Comparison of ENCODE assay signal across 8 cellular contexts in the genomic region with DNA sequence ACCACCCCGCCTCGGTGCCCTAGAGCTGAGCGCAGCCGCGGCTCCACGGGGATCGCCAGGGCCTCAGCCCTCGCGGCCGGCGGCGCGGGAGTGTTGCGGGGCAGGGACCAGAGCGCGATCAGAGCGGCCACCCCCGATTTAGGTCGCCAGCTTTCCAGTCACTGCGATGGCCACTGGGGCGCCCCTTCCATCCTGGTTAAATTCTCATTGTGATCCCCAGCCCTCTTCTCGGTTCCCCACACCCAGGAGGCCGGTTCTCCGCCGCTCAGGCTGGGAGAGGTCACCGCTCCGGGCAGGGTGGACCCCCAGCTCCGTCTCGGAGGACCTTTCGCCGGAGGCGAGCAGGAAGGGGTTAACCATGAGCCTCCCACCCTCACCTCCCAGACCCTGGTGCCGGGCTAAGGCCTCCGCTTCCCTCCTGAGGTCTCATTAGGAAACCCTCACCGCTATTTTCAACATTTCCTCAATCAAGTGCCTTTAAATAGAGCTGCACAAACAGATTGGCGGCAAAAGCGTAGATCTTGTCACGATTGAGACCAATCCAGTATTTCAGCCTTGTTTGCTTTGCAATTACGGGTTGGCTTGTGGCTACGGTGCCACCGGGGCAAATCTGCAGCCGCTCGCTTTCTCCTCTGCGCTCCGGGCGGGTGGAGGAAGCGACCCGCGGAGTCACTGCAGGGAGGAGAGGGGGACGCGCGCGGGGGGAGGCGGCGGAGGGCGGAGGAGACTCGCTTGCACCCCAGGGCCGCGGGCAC. TPM values are rescaled to one million over a fixed set of nuclear protein-coding genes. Genes with fewer than 3 reads are reported as not detected.
A peak's percentile ranks its signal among the peaks of the same experiment; 100 is the strongest.
DNase-seq lines count a peak whose midpoint lies in the region; ATAC-seq and TF ChIP-seq lines count a peak whose summit lies in the region.

No MANE protein-coding gene starts in this region.

- H3K36me3 ChIP-seq in neural cell (ENCODE audit: insufficient read depth, low read length) (no peaks in the 10 kb centered on the region), brain microvascular endothelial cell (replicated peaks) (no peaks in the 10 kb centered on the region)

- no peak for TF ChIP-seq CTCF in GM20000 (IDR thresholded peaks at IDR 0.05; ENCODE audit: extremely low read depth, missing control alignments)
- no peak for TF ChIP-seq CTCF in endothelial cell (IDR thresholded peaks at IDR 0.05; ENCODE audit: unreplicated experiment)
- TF ChIP-seq CTCF in neural cell (IDR thresholded peaks at IDR 0.05; ENCODE audit: poor library complexity, severe bottlenecking): no peak
- TF ChIP-seq CTCF in brain microvascular endothelial cell (IDR thresholded peaks at IDR 0.05; ENCODE audit: low read depth, low read length, missing control alignments): no peak
- TF ChIP-seq CTCF in omental fat pad (IDR thresholded peaks at IDR 0.05): no peak

- no peak for TF ChIP-seq RAD21 in neural cell (conservative IDR thresholded peaks at IDR 0.05)

- no peaks in the 10 kb centered on the region for H3F3A ChIP-seq in neural cell (ENCODE audit: insufficient read depth, low read length, poor library complexity, severe bottlenecking)

- in situ Hi-C loops in brain microvascular endothelial cell (cut with HindIII; ENCODE audit: low pct_ligation_motif_present, low sequenced_read_pairs): no loop called here

- peaks cover 23% of the 10 kb centered on the region for H3K27me3 Mint-ChIP-seq in endothelial cell (ENCODE audit: unreplicated experiment)

- H3K27ac ChIP-seq in neural cell (ENCODE audit: low read length) (no peak overlapping the region), brain microvascular endothelial cell (no peak overlapping the region)

- no peaks in the 10 kb centered on the region for H3K79me2 ChIP-seq in neural cell (replicated peaks; ENCODE audit: insufficient read depth, low read length)

- no peak for TF ChIP-seq EP300 in neural cell (conservative IDR thresholded peaks at IDR 0.05; ENCODE audit: poor library complexity, severe bottlenecking)

- no peak overlapping the region for H3K4me2 ChIP-seq in neural cell (ENCODE audit: low read length)

- H3K9me2 ChIP-seq in neural cell (ENCODE audit: insufficient read depth, low read length): no peaks in the 10 kb centered on the region

- ATAC-seq in GM19324 (IDR thresholded peaks at IDR 0.05; ENCODE audit: low FRiP score, unreplicated experiment): no peak
- ATAC-seq in omental fat pad (ENCODE audit: low FRiP score): no peak

- peak overlapping the region; percentile 86 for H3K4me3 Mint-ChIP-seq in endothelial cell (ENCODE audit: unreplicated experiment)

- peaks cover 9% of the 10 kb centered on the region for H3K4me1 Mint-ChIP-seq in endothelial cell (ENCODE audit: unreplicated experiment)

- no peaks in the 10 kb centered on the region for H3K9me3 Mint-ChIP-seq in endothelial cell (ENCODE audit: unreplicated experiment)

- H3K27ac Mint-ChIP-seq in endothelial cell (ENCODE audit: unreplicated experiment): no peak overlapping the region

- H3K4me3 ChIP-seq in neural cell (ENCODE audit: low read length) (peak overlapping the region; percentile 50), brain microvascular endothelial cell (ENCODE audit: low read depth, low read length) (no peak overlapping the region)

- no peak overlapping the region for H3K9ac ChIP-seq in neural cell (ENCODE audit: low read length)

- DNase-seq in GM20000 (ENCODE audit: low spot score) (peak; percentile 28), NCI-H69 (lab: John Stamatoyannopoulos, UW) (peak; percentile 91), endothelial cell (ENCODE audit: low spot score) (peak; percentile 38), brain microvascular endothelial cell (no peak), omental fat pad (ENCODE audit: low spot score) (no peak)
- DNase-seq in activated effector memory CD4-positive, alpha-beta T cell treated with anti-CD3 and anti-CD28 coated beads, Interleukin-2, amount 50 U/mL, for 16 hours: no peak

- H3K36me3 Mint-ChIP-seq in endothelial cell (ENCODE audit: low read depth, unreplicated experiment): no peaks in the 10 kb centered on the region

- H3K27me3 ChIP-seq in neural cell (ENCODE audit: insufficient read depth, low read depth, low read length) (peaks cover 97% of the 10 kb centered on the region), brain microvascular endothelial cell (replicated peaks) (peaks cover 84% of the 10 kb centered on the region)

- no peaks in the 10 kb centered on the region for H3K9me3 ChIP-seq in neural cell (ENCODE audit: low read length)

- no peaks in the 10 kb centered on the region for H4K20me1 ChIP-seq in neural cell (ENCODE audit: insufficient read depth)

- H2AFZ ChIP-seq in neural cell (ENCODE audit: low read depth, low read length): no peak overlapping the region

TF ChIP-seq in neural cell, 6 proteins besides CTCF, POLR2A, EP300 and RAD21:
- TF ChIP-seq, protein P1, sequence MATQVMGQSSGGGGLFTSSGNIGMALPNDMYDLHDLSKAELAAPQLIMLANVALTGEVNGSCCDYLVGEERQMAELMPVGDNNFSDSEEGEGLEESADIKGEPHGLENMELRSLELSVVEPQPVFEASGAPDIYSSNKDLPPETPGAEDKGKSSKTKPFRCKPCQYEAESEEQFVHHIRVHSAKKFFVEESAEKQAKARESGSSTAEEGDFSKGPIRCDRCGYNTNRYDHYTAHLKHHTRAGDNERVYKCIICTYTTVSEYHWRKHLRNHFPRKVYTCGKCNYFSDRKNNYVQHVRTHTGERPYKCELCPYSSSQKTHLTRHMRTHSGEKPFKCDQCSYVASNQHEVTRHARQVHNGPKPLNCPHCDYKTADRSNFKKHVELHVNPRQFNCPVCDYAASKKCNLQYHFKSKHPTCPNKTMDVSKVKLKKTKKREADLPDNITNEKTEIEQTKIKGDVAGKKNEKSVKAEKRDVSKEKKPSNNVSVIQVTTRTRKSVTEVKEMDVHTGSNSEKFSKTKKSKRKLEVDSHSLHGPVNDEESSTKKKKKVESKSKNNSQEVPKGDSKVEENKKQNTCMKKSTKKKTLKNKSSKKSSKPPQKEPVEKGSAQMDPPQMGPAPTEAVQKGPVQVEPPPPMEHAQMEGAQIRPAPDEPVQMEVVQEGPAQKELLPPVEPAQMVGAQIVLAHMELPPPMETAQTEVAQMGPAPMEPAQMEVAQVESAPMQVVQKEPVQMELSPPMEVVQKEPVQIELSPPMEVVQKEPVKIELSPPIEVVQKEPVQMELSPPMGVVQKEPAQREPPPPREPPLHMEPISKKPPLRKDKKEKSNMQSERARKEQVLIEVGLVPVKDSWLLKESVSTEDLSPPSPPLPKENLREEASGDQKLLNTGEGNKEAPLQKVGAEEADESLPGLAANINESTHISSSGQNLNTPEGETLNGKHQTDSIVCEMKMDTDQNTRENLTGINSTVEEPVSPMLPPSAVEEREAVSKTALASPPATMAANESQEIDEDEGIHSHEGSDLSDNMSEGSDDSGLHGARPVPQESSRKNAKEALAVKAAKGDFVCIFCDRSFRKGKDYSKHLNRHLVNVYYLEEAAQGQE (IDR thresholded peaks at IDR 0.05; ENCODE audit: borderline replicate concordance): no peak
- TF ChIP-seq EZH2 (IDR thresholded peaks at IDR 0.05; ENCODE audit: borderline replicate concordance, insufficient read depth, low read length, poor library complexity, severe bottlenecking) (peak; percentile 91), MXI1 (conservative IDR thresholded peaks at IDR 0.05; ENCODE audit: poor library complexity, severe bottlenecking) (no peak), POLR2AphosphoS5 (IDR thresholded peaks at IDR 0.05) (no peak), TAF1 (IDR thresholded peaks at IDR 0.05; ENCODE audit: low read depth) (no peak), SMC3 (conservative IDR thresholded peaks at IDR 0.05; ENCODE audit: poor library complexity) (no peak)

RNA-seq across cellular contexts. Expression of a gene that starts 8.3 kb away (rescaled TPM):
- total RNA-seq in endothelial cell (ENCODE audit: unreplicated experiment) (1.5 TPM), omental fat pad (10 to 100 TPM in 3 of 4 donors, 1 to 10 TPM in 1; 4.2 to 29.2 (median 12.3) TPM)
- polyA plus RNA-seq in neural cell: not detected in 2 replicates
- polyA minus RNA-seq in neural cell: not detected in 2 replicates

Comparison
In these comparisons a context has a peak if more than half of its experiments do, and no peak if none do; other contexts are left out.
1. DNase-seq: peak in GM20000 (single experiment), NCI-H69 (single experiment) and endothelial cell (single experiment); none in brain microvascular endothelial cell (single experiment), omental fat pad (single experiment) and activated effector memory CD4-positive, alpha-beta T cell treated with anti-CD3 and anti-CD28 coated beads, Interleukin-2, amount 50 U/mL, for 16 hours (single experiment).